7 cellular contexts compared by ENCODE assay signal in genomic region chr1:26281971-26282693, GRCh38. TPM values are rescaled to one million over a fixed set of nuclear protein-coding genes. Genes with fewer than 3 reads are reported as not detected.
A peak's percentile ranks its signal among the peaks of the same experiment; 100 is the strongest.
DNase-seq lines count a peak whose midpoint lies in the region; ATAC-seq and TF ChIP-seq lines count a peak whose summit lies in the region.

No MANE protein-coding gene starts in this region.

- H3K4me3 ChIP-seq in HFF-Myc (replicated peaks; ENCODE audit: low read depth, low read length): peak overlapping the region; percentile 69
- H3K4me3 ChIP-seq in gastrocnemius medialis: no peak overlapping the region

- H3K9me3 ChIP-seq in gastrocnemius medialis: no peaks in the 10 kb centered on the region

- H3K4me1 ChIP-seq in gastrocnemius medialis: peaks cover 52 to 66% of the 10 kb centered on the region in 2 donors

- DNase-seq in HFF-Myc (ENCODE audit: extremely low read depth, low read depth): no peak
- no peak for DNase-seq in RWPE1 (ENCODE audit: low spot score)
- peak; percentile 32 for DNase-seq in fibroblast of gingiva (ENCODE audit: low read depth)
- peak in 1 of 2 donors; percentile 28 for DNase-seq in gastrocnemius medialis
- DNase-seq in SK-N-DZ (ENCODE audit: low spot score): no peak
- DNase-seq in central memory CD4-positive, alpha-beta T cell: no peak
- no peak for DNase-seq in superior temporal gyrus (ENCODE audit: extremely low spot score)

- H3K36me3 ChIP-seq in gastrocnemius medialis: peaks cover 0 to 19% of the 10 kb centered on the region in 2 donors

- ATAC-seq in gastrocnemius medialis: no peak

- TF ChIP-seq CTCF in HFF-Myc (IDR thresholded peaks at IDR 0.05; ENCODE audit: low read depth, low read length, missing control alignments) (no peak), RWPE1 (conservative IDR thresholded peaks at IDR 0.05; ENCODE audit: low read depth) (no peak), gastrocnemius medialis (IDR thresholded peaks at IDR 0.05 in 4 of 5, conservative IDR thresholded peaks at IDR 0.05 in 1 of 5) (no peak)

- TF ChIP-seq POLR2A in gastrocnemius medialis (IDR thresholded peaks at IDR 0.05): no peak

- in situ Hi-C loops in gastrocnemius medialis (cut with MboI; ENCODE audit: low sequenced_read_pairs in 4 of 4): no loop called here

- no peaks in the 10 kb centered on the region for H3K27me3 ChIP-seq in gastrocnemius medialis

- peak overlapping the region; percentile 99 for H3K27ac ChIP-seq in RWPE1
- peak overlapping the region; percentile 89 to 98 (median 93) for H3K27ac ChIP-seq in gastrocnemius medialis

- intact Hi-C loops in gastrocnemius medialis (cut with DNase I; ENCODE audit: low total_unique reads): no loop called here

- CTCF ChIA-PET in RWPE1 (lab: Yijun Ruan, JAX): interaction anchor here (0.6 to 1.7 kb wide), 2 partner anchors 48 to 49 kb away, joined by 4 read pairs; partner anchors contain the start of gene CEP85

- POLR2A ChIA-PET in RWPE1 (lab: Yijun Ruan, JAX; ENCODE audit: low non-redundant PET): no interaction called here

RNA-seq across cellular contexts. Expression of gene SH3BGRL3, which starts 2.2 kb away (rescaled TPM):
- total RNA-seq in gastrocnemius medialis: 10 to 100 TPM; 10.3 to 16.9 (median 13.1) TPM
- polyA plus RNA-seq in SK-N-DZ (2014; cell fraction: cytosol; rRNA removed): 9.1 and 15.6 TPM in 2 replicates
- 4.0 and 8.9 TPM in 2 replicates for polyA plus RNA-seq in SK-N-DZ (2014; cell fraction: nucleus; rRNA removed)

RNA-seq across cellular contexts. Expression of gene UBXN11, which starts 24.3 kb away (rescaled TPM):
- 1 to 10 TPM; 2.7 to 3.8 (median 3.4) TPM for total RNA-seq in gastrocnemius medialis
- 4.8 and 5.1 TPM in 2 replicates for polyA plus RNA-seq in SK-N-DZ (2014; cell fraction: cytosol; rRNA removed)
- 52.0 and 62.5 TPM in 2 replicates for polyA plus RNA-seq in SK-N-DZ (2014; cell fraction: nucleus; rRNA removed)

RNA-seq across cellular contexts. Expression of gene CD52, which starts 35.6 kb away (rescaled TPM):
- 1 to 10 TPM in 2 of 4 donors, not detected in 2; 1.4 to 2.8 TPM for total RNA-seq in gastrocnemius medialis
- polyA plus RNA-seq in SK-N-DZ (2014; cell fraction: cytosol; rRNA removed): not detected in 2 replicates
- not detected in 2 replicates for polyA plus RNA-seq in SK-N-DZ (2014; cell fraction: nucleus; rRNA removed)

RNA-seq across cellular contexts. Expression of gene CEP85, which starts 48.1 kb away (rescaled TPM):
- total RNA-seq in gastrocnemius medialis: 10 to 100 TPM; 28.5 to 61.6 (median 41.3) TPM
- polyA plus RNA-seq in SK-N-DZ (2014; cell fraction: cytosol; rRNA removed): 34.0 and 39.5 TPM in 2 replicates
- polyA plus RNA-seq in SK-N-DZ (2014; cell fraction: nucleus; rRNA removed): 75.2 and 82.4 TPM in 2 replicates
